9 cellular contexts compared by ENCODE assay signal in genomic region chr21:45818904-45819285, GRCh38.
DNase-seq lines count a peak whose midpoint lies in the region; ATAC-seq and TF ChIP-seq lines count a peak whose summit lies in the region.
"Had no signal": no experiment of that assay in that cellular context is flagged by ENCODE, and none has a peak within 500 bp of the region (broad histone marks: within the 10 kb centered on the region; RNA-seq: fewer than 3 reads in every experiment).

No MANE protein-coding gene starts in this region.

- no peak overlapping the region for H3K27ac ChIP-seq in H9 (ENCODE audit: insufficient read length, low read depth, low read length)
- H3K27ac ChIP-seq in transverse colon = no peak overlapping the region
- H3K27ac ChIP-seq: parathyroid adenoma had no signal

- H3K4ac ChIP-seq in H9 (ENCODE audit: low read depth, low read length) = no peak overlapping the region

- H3K23ac ChIP-seq in H9 (ENCODE audit: insufficient read length, low read depth, low read length) = no peak overlapping the region

- H3K56ac ChIP-seq in H9 (ENCODE audit: insufficient read length, low read depth, low read length) = no peak overlapping the region

- no peak overlapping the region for H4K5ac ChIP-seq in H9 (ENCODE audit: insufficient read length, low read depth, low read length)

- WGBS in H9 (ENCODE audit: extremely low coverage, insufficient read length, low lambda C conversion rate) = no CpG with 5 or more reads among the region's 8 CpGs
- WGBS in transverse colon (ENCODE audit: low coverage in 1 of 2), 2 donors = 27 to 29% methylated on average over 6 to 8 of the region's 8 CpGs

- peaks cover 0 to 4% (median 0%) of the 10 kb centered on the region in 5 experiments for H3K9me3 Mint-ChIP-seq in brain
- H3K9me3 Mint-ChIP-seq in H9 = no peaks in the 10 kb centered on the region

- H4K20me1 ChIP-seq in H9 (ENCODE audit: control insufficient read depth, insufficient read depth, insufficient read length) = no peaks in the 10 kb centered on the region

- no peak overlapping the region for H2AK5ac ChIP-seq in H9 (ENCODE audit: insufficient read length, low read length)

- no peak overlapping the region for H3K4me2 ChIP-seq in H9 (ENCODE audit: insufficient read depth, insufficient read length, low read length)

- no peak overlapping the region for H2BK20ac ChIP-seq in H9 (ENCODE audit: low read depth, low read length, poor library complexity, severe bottlenecking)

- in situ Hi-C loops in transverse colon (cut with MboI; ENCODE audit: low pct_ligation_motif_present in 1 of 4, low pct_unique_long_range_greater_than_20kb in 1 of 4, low sequenced_read_pairs in 3 of 4) = loop anchor here in 3 of 4 donors (10.0 to 25.0 kb wide), 2 partner anchors 254 to 257 kb away; no protein-coding TSS in a partner anchor

- no peak for TF ChIP-seq EP300 in transverse colon (IDR thresholded peaks at IDR 0.05; ENCODE audit: low read depth)

- TF ChIP-seq POLR2A in transverse colon (IDR thresholded peaks at IDR 0.05) = no peak

- no peaks in the 10 kb centered on the region for H3K79me1 ChIP-seq in H9 (ENCODE audit: insufficient read depth, low read depth, low read length, poor library complexity, severe bottlenecking)

- H3K4me1 ChIP-seq in H9 (ENCODE audit: insufficient read depth, low read length) = no peaks in the 10 kb centered on the region
- H3K4me1 ChIP-seq in transverse colon = peaks cover 0 to 4% (median 0%) of the 10 kb centered on the region in 4 donors
- H3K4me1 ChIP-seq: parathyroid adenoma had no signal

- H2BK5ac ChIP-seq in H9 (ENCODE audit: insufficient read length, low read length) = no peak overlapping the region

- no peak overlapping the region for H2BK15ac ChIP-seq in H9 (ENCODE audit: low read depth, low read length)

- H3K27me3 Mint-ChIP-seq in brain = peaks cover 4% of the 10 kb centered on the region
- no peaks in the 10 kb centered on the region; the same call in 1 of the 2 replicates for H3K27me3 Mint-ChIP-seq in H9 (ENCODE audit: low read depth)

- peaks cover 2% of the 10 kb centered on the region for H3K23me2 ChIP-seq in H9 (ENCODE audit: insufficient read length, low read depth, low read length, poor library complexity, severe bottlenecking)

- no peak overlapping the region for H2AFZ ChIP-seq in H9 (ENCODE audit: low read length)
- H2AFZ ChIP-seq: parathyroid adenoma had no signal

- H3K14ac ChIP-seq in H9 (ENCODE audit: insufficient read depth, low read length) = no peak overlapping the region

- H3K27ac Mint-ChIP-seq in brain (peak overlapping the region in 4 of 5 experiments; percentile 43 to 89 (median 64)), H9 (no peak overlapping the region; a peak in 1 of 7 replicates)

- H2BK12ac ChIP-seq in H9 (ENCODE audit: insufficient read length, low read depth, low read length) = no peak overlapping the region

- DNase-seq in T1000 (lab: John Stamatoyannopoulos, UW) (peak; percentile 60), H9 (no peak), anterior cingulate cortex (lab: John Stamatoyannopoulos, UW) (no peak), dermis blood vessel endothelial cell (no peak), transverse colon (no peak)
- peak; percentile 86 to 87 for DNase-seq in stimulated activated CD4-positive, alpha-beta T cell treated with anti-CD3 and anti-CD28 coated beads, Interleukin-2, amount 100 ng/mL, for 24 hours

- no peak overlapping the region for H3K4me3 Mint-ChIP-seq in brain
- H3K4me3 Mint-ChIP-seq in H9 = no peak overlapping the region

- H3K36me3 Mint-ChIP-seq in brain (no peaks in the 10 kb centered on the region), H9 (ENCODE audit: insufficient read depth in 1 of 3, low read depth in 3 of 3) (no peaks in the 10 kb centered on the region)

- peaks cover 50% of the 10 kb centered on the region for H3K4me1 Mint-ChIP-seq in brain
- H3K4me1 Mint-ChIP-seq in H9 = peaks cover 24 to 34% of the 10 kb centered on the region in 2 experiments

- H2BK120ac ChIP-seq in H9 (ENCODE audit: low read depth, low read length, poor library complexity, severe bottlenecking) = no peak overlapping the region

- no peak overlapping the region for H3T11ph ChIP-seq in H9 (ENCODE audit: low read length)

- peak; percentile 51 for ATAC-seq in GM19463 (IDR thresholded peaks at IDR 0.05; ENCODE audit: unreplicated experiment)

- intact Hi-C loops in transverse colon (cut with DNase I; ENCODE audit: low total_unique reads) = no loop called here

- H3K9ac ChIP-seq in H9 (ENCODE audit: extremely low read depth, insufficient read length, low read length) = no peak overlapping the region
- H3K9ac ChIP-seq: parathyroid adenoma had no signal

- no peak overlapping the region for H3K4me3 ChIP-seq in transverse colon

- no peaks in the 10 kb centered on the region for H3K9me3 ChIP-seq in H9 (ENCODE audit: control insufficient read depth, low read depth, low read length)
- no peaks in the 10 kb centered on the region for H3K9me3 ChIP-seq in transverse colon

- no peak overlapping the region for H3K18ac ChIP-seq in H9 (ENCODE audit: insufficient read length, low read depth, low read length)

- no peaks in the 10 kb centered on the region for H3K79me2 ChIP-seq in H9 (ENCODE audit: insufficient read depth, low read length)
- H3K79me2 ChIP-seq: parathyroid adenoma had no signal

- TF ChIP-seq CTCF in brain (conservative IDR thresholded peaks at IDR 0.05) = no peak
- no peak for TF ChIP-seq CTCF in H9 (conservative IDR thresholded peaks at IDR 0.05)
- TF ChIP-seq CTCF in transverse colon (IDR thresholded peaks at IDR 0.05) = no peak

- no peaks in the 10 kb centered on the region for H3K36me3 ChIP-seq in transverse colon

- H4K91ac ChIP-seq in H9 (ENCODE audit: insufficient read length, low read depth, low read length) = no peak overlapping the region

- no peak overlapping the region for H4K8ac ChIP-seq in H9 (replicated peaks; ENCODE audit: insufficient read length, low read depth, low read length)

- H3K27me3 ChIP-seq in H9 (ENCODE audit: insufficient read depth, low read length) = no peaks in the 10 kb centered on the region
- H3K27me3 ChIP-seq in transverse colon = no peaks in the 10 kb centered on the region

Comparison
In these comparisons a context has a peak if more than half of its experiments do, and no peak if none do; other contexts are left out.
1. DNase-seq: peak in T1000 (single experiment) and stimulated activated CD4-positive, alpha-beta T cell treated with anti-CD3 and anti-CD28 coated beads, Interleukin-2, amount 100 ng/mL, for 24 hours (2 of 2); none in H9 (single experiment), anterior cingulate cortex (0 of 58), dermis blood vessel endothelial cell (single experiment) and transverse colon (single experiment).
2. H3K27ac Mint-ChIP-seq: peak in brain (4 of 5); none in H9 (0 of 3).